In the genomic region with DNA sequence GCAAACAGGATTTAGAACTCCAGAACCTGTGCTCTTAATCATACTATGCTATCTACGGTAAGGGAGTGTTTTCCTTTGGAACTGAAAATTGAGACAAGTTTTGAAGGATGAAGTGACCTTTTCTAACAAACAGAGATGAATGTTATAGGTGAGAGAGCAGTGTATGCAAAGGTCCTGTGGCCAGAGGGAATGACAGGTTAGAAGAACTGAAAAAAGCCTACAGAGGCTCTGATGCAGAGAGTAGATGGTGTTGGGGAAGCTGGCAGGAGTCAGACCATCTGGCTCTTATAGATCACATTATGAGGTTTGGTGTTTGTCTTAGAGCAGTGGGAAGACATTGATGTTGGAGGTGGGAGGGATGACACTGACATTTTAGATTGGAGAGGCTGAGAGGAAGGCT, we compare ENCODE assay signal across 21 cellular contexts. TPM values are rescaled to one million over a fixed set of nuclear protein-coding genes. Genes with fewer than 3 reads are reported as not detected.
DNase-seq lines count a peak whose midpoint lies in the region; ATAC-seq and TF ChIP-seq lines count a peak whose summit lies in the region.
"Had no signal": no experiment of that assay in that cellular context is flagged by ENCODE, and none has a peak within 500 bp of the region (broad histone marks: within the 10 kb centered on the region; RNA-seq: fewer than 3 reads in every experiment).

No MANE protein-coding gene starts in this region.

- H3K4me1 Mint-ChIP-seq in endothelial cell (ENCODE audit: unreplicated experiment), result peaks cover 16% of the 10 kb centered on the region

- no peak overlapping the region for H3K4me3 ChIP-seq in DND-41 (ENCODE audit: low read depth in 1 of 2, low read length in 2 of 2)
- peak overlapping the region; percentile 22 for H3K4me3 ChIP-seq in HUES6 (ENCODE audit: low read depth, low read length)
- peak overlapping the region; percentile 88 for H3K4me3 ChIP-seq in neural cell (ENCODE audit: low read length)

- peaks cover 4% of the 10 kb centered on the region for H3K27me3 Mint-ChIP-seq in endothelial cell (ENCODE audit: unreplicated experiment)

- TF ChIP-seq CTCF in DND-41 (IDR thresholded peaks at IDR 0.05; ENCODE audit: borderline replicate concordance, extremely low read depth, low read length, poor library complexity, severe bottlenecking), result no peak
- no peak for TF ChIP-seq CTCF in endothelial cell (IDR thresholded peaks at IDR 0.05; ENCODE audit: unreplicated experiment)
- TF ChIP-seq CTCF in neural cell (IDR thresholded peaks at IDR 0.05; ENCODE audit: poor library complexity, severe bottlenecking), result no peak

- H3K36me3 ChIP-seq in DND-41 (ENCODE audit: insufficient read depth, low read length) (no peaks in the 10 kb centered on the region; the same call in 1 of the 2 replicates), HUES6 (ENCODE audit: control insufficient read depth, insufficient read depth, low read length) (peaks cover 16% of the 10 kb centered on the region), neural cell (ENCODE audit: insufficient read depth, low read length) (no peaks in the 10 kb centered on the region)
- H3K36me3 ChIP-seq: heart left ventricle, pancreas, thoracic aorta had no signal

- no peak for ATAC-seq in DND-41 (ENCODE audit: insufficient read depth, low read depth)
- ATAC-seq: heart left ventricle, pancreas had no signal

- H2AFZ ChIP-seq in DND-41 (ENCODE audit: low read depth, low read length) (no peak overlapping the region), neural cell (ENCODE audit: low read depth, low read length) (no peak overlapping the region)

- no peak for TF ChIP-seq EP300 in neural cell (conservative IDR thresholded peaks at IDR 0.05; ENCODE audit: poor library complexity, severe bottlenecking)

- H3K9me2 ChIP-seq in neural cell (ENCODE audit: insufficient read depth, low read length), result no peaks in the 10 kb centered on the region

- peak overlapping the region; percentile 80; the same call in 1 of the 2 replicates for H3K4me2 ChIP-seq in DND-41 (ENCODE audit: insufficient read depth, low read length)
- H3K4me2 ChIP-seq in neural cell (ENCODE audit: low read length), result peak overlapping the region; percentile 28

- H4K20me1 ChIP-seq in DND-41 (ENCODE audit: insufficient read depth, low read length) (peaks cover 6% of the 10 kb centered on the region; the same call in 1 of the 2 replicates), neural cell (ENCODE audit: insufficient read depth) (no peaks in the 10 kb centered on the region)

- no peak overlapping the region for H3K27ac ChIP-seq in DND-41 (ENCODE audit: low read length)
- no peak overlapping the region for H3K27ac ChIP-seq in HUES6 (ENCODE audit: low read depth, low read length)
- no peak overlapping the region for H3K27ac ChIP-seq in neural cell (ENCODE audit: low read length)
- H3K27ac ChIP-seq: heart left ventricle, skin epidermis, thoracic aorta had no signal

- no peaks in the 10 kb centered on the region for H3K9me3 ChIP-seq in DND-41 (ENCODE audit: insufficient read depth, low read length, severe bottlenecking)
- H3K9me3 ChIP-seq in HUES6 (ENCODE audit: control insufficient read depth, insufficient read depth, low read depth, low read length), result peaks cover 3% of the 10 kb centered on the region; the same call in 1 of the 2 replicates
- H3K9me3 ChIP-seq in neural cell (ENCODE audit: low read length), result no peaks in the 10 kb centered on the region
- H3K9me3 ChIP-seq: heart left ventricle, pancreas, thoracic aorta had no signal

- H3K9ac ChIP-seq in DND-41 (ENCODE audit: low read depth, low read length) (no peak overlapping the region), HUES6 (ENCODE audit: low read length) (no peak overlapping the region), neural cell (ENCODE audit: low read length) (no peak overlapping the region)

- H3K27ac Mint-ChIP-seq in endothelial cell (ENCODE audit: unreplicated experiment), result no peak overlapping the region

- no peaks in the 10 kb centered on the region for H3K9me3 Mint-ChIP-seq in endothelial cell (ENCODE audit: unreplicated experiment)

- DNase-seq in DND-41 (no peak), endothelial cell (ENCODE audit: low spot score) (no peak), iPS-NIHi11 (ENCODE audit: low spot score) (no peak)
- DNase-seq in activated CD4-positive, CD25-positive, alpha-beta regulatory T cell (lab: John Stamatoyannopoulos, UW), result no peak
- no peak for DNase-seq in activated CD4-positive, alpha-beta T cell treated with anti-CD3 and anti-CD28 coated beads for 4 hours
- DNase-seq: activated CD4-positive, alpha-beta T cell treated with anti-CD3 and anti-CD28 coated beads, Interleukin-2, amount 50 U/mL, for 4 hours; AML-193; effector CD4-positive, alpha-beta T cell; GF-D8; heart left ventricle; IMR-90; islet precursor cell; NCI-H1048; NCI-H526 treated with DMSO at 0.1 percent for 48 hours; pancreas; stimulated activated CD4-positive, alpha-beta T cell treated with anti-CD3 and anti-CD28 coated beads, Interleukin-4, amount 100 ng/mL, for 4 hours; stimulated activated CD8-positive, alpha-beta memory T cell treated with anti-CD3 and anti-CD28 coated beads, Interleukin-4, amount 100 ng/mL, for 48 hours had no signal

- H3K36me3 Mint-ChIP-seq in endothelial cell (ENCODE audit: low read depth, unreplicated experiment), result peaks cover 18% of the 10 kb centered on the region

- no peaks in the 10 kb centered on the region for H3F3A ChIP-seq in neural cell (ENCODE audit: insufficient read depth, low read length, poor library complexity, severe bottlenecking)

- peaks cover 18% of the 10 kb centered on the region; the same call in 1 of the 2 replicates for H3K79me2 ChIP-seq in DND-41 (ENCODE audit: insufficient read depth, low read length)
- peaks cover 63% of the 10 kb centered on the region for H3K79me2 ChIP-seq in neural cell (replicated peaks; ENCODE audit: insufficient read depth, low read length)

- peak overlapping the region; percentile 96 for H3K4me3 Mint-ChIP-seq in endothelial cell (ENCODE audit: unreplicated experiment)

- H3K4me1 ChIP-seq in DND-41 (ENCODE audit: insufficient read depth, low read length) (peaks cover 38% of the 10 kb centered on the region), HUES6 (ENCODE audit: control insufficient read depth, insufficient read depth, low read length) (peaks cover 14% of the 10 kb centered on the region)

- TF ChIP-seq RAD21 in neural cell (conservative IDR thresholded peaks at IDR 0.05), result no peak

- H3K27me3 ChIP-seq in DND-41 (ENCODE audit: insufficient read depth, low read length, poor library complexity) (no peaks in the 10 kb centered on the region), HUES6 (ENCODE audit: control insufficient read depth, insufficient read depth, low read length) (no peaks in the 10 kb centered on the region), neural cell (ENCODE audit: insufficient read depth, low read depth, low read length) (no peaks in the 10 kb centered on the region)
- H3K27me3 ChIP-seq: heart left ventricle, pancreas had no signal

TF ChIP-seq in neural cell, 6 proteins besides CTCF, POLR2A, EP300 and RAD21:
- no peak for TF ChIP-seq MXI1 (conservative IDR thresholded peaks at IDR 0.05; ENCODE audit: poor library complexity, severe bottlenecking)

RNA-seq across cellular contexts. Expression of gene PCCA, which starts 2.0 kb away (rescaled TPM):
- 33.3 TPM for total RNA-seq in endothelial cell (ENCODE audit: unreplicated experiment)
- 17.0 and 21.2 TPM in 2 replicates for polyA plus RNA-seq in neural cell
- polyA minus RNA-seq in neural cell, result 219 and 258 TPM in 2 replicates

Comparison
In these comparisons a context has a peak if more than half of its experiments do, and no peak if none do; other contexts are left out.
1. H3K4me3 ChIP-seq: peak in HUES6 (single experiment) and neural cell (single experiment); none in DND-41 (0 of 2).